ENCODE assay signal across 12 cellular contexts in genomic region chr1:121558514-121558913, GRCh38.
DNase-seq lines count a peak whose midpoint lies in the region; ATAC-seq and TF ChIP-seq lines count a peak whose summit lies in the region.
"Had no signal": no experiment of that assay in that cellular context is flagged by ENCODE, and none has a peak within 500 bp of the region (broad histone marks: within the 10 kb centered on the region; RNA-seq: fewer than 3 reads in every experiment).

No MANE protein-coding gene starts in this region.

- no peaks in the 10 kb centered on the region for H3K36me3 ChIP-seq in WERI-Rb-1

- peak; percentile 1 for DNase-seq in DMS 273 (lab: John Stamatoyannopoulos, UW; ENCODE audit: unreplicated experiment)
- no peak for DNase-seq in DMS 273 treated with DMSO at 0.1 percent for 48 hours (lab: John Stamatoyannopoulos, UW)
- peak; percentile 13 for DNase-seq in SK-MEL-5 (ENCODE audit: low read depth, low spot score)
- peak; percentile 65 for DNase-seq in fibroblast of the conjunctiva (ENCODE audit: low read depth)
- no peak for DNase-seq in sciatic nerve (ENCODE audit: low spot score)
- no peak for DNase-seq in WERI-Rb-1
- no peak for DNase-seq in NCI-H510A (lab: John Stamatoyannopoulos, UW)
- DNase-seq: activated CD4-positive, alpha-beta T cell treated with anti-CD3 and anti-CD28 coated beads, Interleukin-2, amount 10 ng/mL, durations not matched to agents 24 days and 14 days; natural killer cell; NCI-H2029 had no signal

- in situ Hi-C loops in SK-MEL-5 (cut with HindIII; ENCODE audit: low pct_unique_long_range_greater_than_20kb, low sequenced_read_pairs), result no loop called here

- intact Hi-C loops in sciatic nerve (cut with DNase I), result no loop called here

- no peak overlapping the region for H3K27ac ChIP-seq in WERI-Rb-1
- H3K27ac ChIP-seq: 22Rv1 had no signal

- H3K4me3 ChIP-seq in WERI-Rb-1 (ENCODE audit: low read depth, low read length), result no peak overlapping the region

- H3K27me3 ChIP-seq in WERI-Rb-1 (ENCODE audit: insufficient read depth, low read depth, severe bottlenecking), result no peaks in the 10 kb centered on the region

- no peak for TF ChIP-seq CTCF in WERI-Rb-1 (IDR thresholded peaks at IDR 0.05; ENCODE audit: low read depth, low read length)

- ATAC-seq in sciatic nerve, result peak; percentile 42
- ATAC-seq in GM18519 (IDR thresholded peaks at IDR 0.05; ENCODE audit: low FRiP score, unreplicated experiment), result no peak
- ATAC-seq: natural killer cell had no signal

- H3K9me3 ChIP-seq in WERI-Rb-1 (ENCODE audit: severe bottlenecking), result no peaks in the 10 kb centered on the region

Comparison
In these comparisons a context has a peak if more than half of its experiments do, and no peak if none do; other contexts are left out.
1. DNase-seq: peak in DMS 273 (single experiment), SK-MEL-5 (single experiment) and fibroblast of the conjunctiva (single experiment); none in DMS 273 treated with DMSO at 0.1 percent for 48 hours (single experiment), sciatic nerve (single experiment), WERI-Rb-1 (single experiment) and NCI-H510A (single experiment).